Comparison of ENCODE assay signal across 15 cellular contexts in genomic region chr1:59138402-59138801, GRCh38.
A peak's percentile ranks its signal among the peaks of the same experiment; 100 is the strongest.
DNase-seq lines count a peak whose midpoint lies in the region; ATAC-seq and TF ChIP-seq lines count a peak whose summit lies in the region.
"Had no signal": no experiment of that assay in that cellular context is flagged by ENCODE, and none has a peak within 500 bp of the region (broad histone marks: within the 10 kb centered on the region; RNA-seq: fewer than 3 reads in every experiment).

No MANE protein-coding gene starts in this region.

- peak; percentile 27 to 59 for ATAC-seq in naive B cell (ENCODE audit: low read depth in 2 of 2)

- TF ChIP-seq CTCF in chondrocyte (IDR thresholded peaks at IDR 0.05), result no peak
- no peak for TF ChIP-seq CTCF in glutamatergic neuron (IDR thresholded peaks at IDR 0.05; ENCODE audit: partially characterized antibody, unreplicated experiment)

- no peak overlapping the region for H3K4me3 Mint-ChIP-seq in dendritic cell treated with granulocyte-macrophage colony-stimulating factor and Interleukin-4, amounts not matched to agents 40 ng/mL and 50 ng/mL, for 4 days
- peak overlapping the region in 7 of 8 donors; percentile 10 to 67 (median 34) for H3K4me3 Mint-ChIP-seq in naive B cell
- H3K4me3 Mint-ChIP-seq in chondrocyte (ENCODE audit: unreplicated experiment), result no peak overlapping the region
- H3K4me3 Mint-ChIP-seq in immature natural killer cell, result no peak overlapping the region
- H3K4me3 Mint-ChIP-seq in glutamatergic neuron (ENCODE audit: unreplicated experiment), result no peak overlapping the region

- no peaks in the 10 kb centered on the region for H3K9me3 Mint-ChIP-seq in dendritic cell treated with granulocyte-macrophage colony-stimulating factor and Interleukin-4, amounts not matched to agents 40 ng/mL and 50 ng/mL, for 4 days
- H3K9me3 Mint-ChIP-seq in naive B cell (no peaks in the 10 kb centered on the region), chondrocyte (ENCODE audit: low read depth) (no peaks in the 10 kb centered on the region), immature natural killer cell (no peaks in the 10 kb centered on the region), glutamatergic neuron (ENCODE audit: unreplicated experiment) (no peaks in the 10 kb centered on the region)

- intact Hi-C loops in dendritic cell treated with granulocyte-macrophage colony-stimulating factor and Interleukin-4, amounts not matched to agents 40 ng/mL and 50 ng/mL, for 4 days (cut with micrococcal nuclease), result no loop called here

- DNase-seq in AML-193 (lab: John Stamatoyannopoulos, UW) (peak; percentile 57 to 72), Kasumi-1 (lab: John Stamatoyannopoulos, UW) (peak; percentile 87 to 89), naive B cell (peak; percentile 6), NCI-H526 treated with DMSO at 0.1 percent for 48 hours (lab: John Stamatoyannopoulos, UW) (no peak), chondrocyte (ENCODE audit: low spot score) (no peak), immature natural killer cell (no peak), glutamatergic neuron (no peak)
- DNase-seq: activated gamma-delta T cell; effector CD8-positive, alpha-beta T cell; NCI-H1417; NCI-H510A; RPMI8226; stimulated activated CD4-positive, alpha-beta T cell treated with anti-CD3 and anti-CD28 coated beads, Interleukin-12 subunit alpha, Interleukin-12 subunit beta, amount 100 ng/mL, for 4 hours; testis had no signal

- H3K4me1 Mint-ChIP-seq in dendritic cell treated with granulocyte-macrophage colony-stimulating factor and Interleukin-4, amounts not matched to agents 40 ng/mL and 50 ng/mL, for 4 days (ENCODE audit: low read depth), result peaks cover 58% of the 10 kb centered on the region
- H3K4me1 Mint-ChIP-seq in naive B cell, result peaks cover 33 to 39% (median 33%) of the 10 kb centered on the region in 3 donors
- H3K4me1 Mint-ChIP-seq in chondrocyte (ENCODE audit: low read depth), result peaks cover 21% of the 10 kb centered on the region
- H3K4me1 Mint-ChIP-seq in immature natural killer cell, result peaks cover 0 to 7% of the 10 kb centered on the region in 2 donors
- peaks cover 4% of the 10 kb centered on the region for H3K4me1 Mint-ChIP-seq in glutamatergic neuron (ENCODE audit: low read depth, unreplicated experiment)

- H3K36me3 Mint-ChIP-seq in dendritic cell treated with granulocyte-macrophage colony-stimulating factor and Interleukin-4, amounts not matched to agents 40 ng/mL and 50 ng/mL, for 4 days (ENCODE audit: low read depth), result no peaks in the 10 kb centered on the region
- no peaks in the 10 kb centered on the region for H3K36me3 Mint-ChIP-seq in naive B cell
- no peaks in the 10 kb centered on the region for H3K36me3 Mint-ChIP-seq in chondrocyte (ENCODE audit: low read depth)
- H3K36me3 Mint-ChIP-seq in immature natural killer cell, result peaks cover 0 to 3% (median 0%) of the 10 kb centered on the region in 3 donors
- no peaks in the 10 kb centered on the region for H3K36me3 Mint-ChIP-seq in glutamatergic neuron (ENCODE audit: unreplicated experiment)

- H3K27me3 Mint-ChIP-seq in dendritic cell treated with granulocyte-macrophage colony-stimulating factor and Interleukin-4, amounts not matched to agents 40 ng/mL and 50 ng/mL, for 4 days, result no peaks in the 10 kb centered on the region
- H3K27me3 Mint-ChIP-seq in naive B cell (no peaks in the 10 kb centered on the region), chondrocyte (ENCODE audit: low read depth) (no peaks in the 10 kb centered on the region), immature natural killer cell (ENCODE audit: low read depth in 3 of 3) (peaks cover 2 to 8% (median 2%) of the 10 kb centered on the region in 3 donors), glutamatergic neuron (ENCODE audit: unreplicated experiment) (peaks cover 4% of the 10 kb centered on the region)

- peak overlapping the region; percentile 75 for H3K27ac Mint-ChIP-seq in dendritic cell treated with granulocyte-macrophage colony-stimulating factor and Interleukin-4, amounts not matched to agents 40 ng/mL and 50 ng/mL, for 4 days
- H3K27ac Mint-ChIP-seq in naive B cell, result peak overlapping the region in 3 of 6 donors; percentile 1 to 69 (median 16)
- no peak overlapping the region for H3K27ac Mint-ChIP-seq in chondrocyte (ENCODE audit: unreplicated experiment)
- no peak overlapping the region for H3K27ac Mint-ChIP-seq in immature natural killer cell
- no peak overlapping the region for H3K27ac Mint-ChIP-seq in glutamatergic neuron (ENCODE audit: unreplicated experiment)

Comparison
In these comparisons a context has a peak if more than half of its experiments do, and no peak if none do; other contexts are left out.
1. DNase-seq: peak in AML-193 (2 of 2), Kasumi-1 (2 of 2) and naive B cell (single experiment); none in NCI-H526 treated with DMSO at 0.1 percent for 48 hours (single experiment), chondrocyte (single experiment), immature natural killer cell (0 of 3) and glutamatergic neuron (single experiment).
2. H3K4me3 Mint-ChIP-seq: peak in naive B cell (7 of 8); none in dendritic cell treated with granulocyte-macrophage colony-stimulating factor and Interleukin-4, amounts not matched to agents 40 ng/mL and 50 ng/mL, for 4 days (single experiment), chondrocyte (single experiment), immature natural killer cell (0 of 5) and glutamatergic neuron (single experiment).